Comparison of ENCODE assay signal across 29 cellular contexts in genomic region chr16:31325171-31325570, GRCh38. TPM values are rescaled to one million over a fixed set of nuclear protein-coding genes. Genes with fewer than 3 reads are reported as not detected.
"Had no signal": no experiment of that assay in that cellular context is flagged by ENCODE, and none has a peak within 500 bp of the region (broad histone marks: within the 10 kb centered on the region; RNA-seq: fewer than 3 reads in every experiment).

No MANE protein-coding gene starts in this region.

- H3K36me3 Mint-ChIP-seq: stimulated activated effector memory CD8-positive, alpha-beta T cell treated with anti-CD3 and anti-CD28 coated beads, Interleukin-12 subunit alpha, Interleukin-12 subunit beta, amount 100 ng/mL, for 72 hours had no signal

- H3K27me3 Mint-ChIP-seq: natural killer cell treated with Interleukin-12 subunit alpha and Interleukin-12 subunit beta and Interleukin-15 and Interleukin-18, amount 100 ng/mL, for 72 hours; stimulated activated naive CD8-positive, alpha-beta T cell treated with anti-CD3 and anti-CD28 coated beads, Interleukin-15, Interleukin-2, amounts not matched to agents 100 ng/mL and 50 ng/mL, for 24 hours had no signal

- H3K27me3 ChIP-seq: ovary, right lobe of liver, thyroid gland, vagina had no signal

- H3K9me3 ChIP-seq: right lobe of liver, thyroid gland had no signal

- H3K4me3 ChIP-seq: ovary, psoas muscle, right lobe of liver, sigmoid colon, stomach, thoracic aorta, thyroid gland, tibial nerve, upper lobe of left lung, vagina had no signal

- H3K4me1 Mint-ChIP-seq: nephron progenitor cell, neural crest cell had no signal

- DNase-seq: naive thymus-derived CD8-positive, alpha-beta T cell; nephron progenitor cell; nucleus accumbens; ovary; psoas muscle; right cardiac atrium; right lobe of liver; sigmoid colon; small intestine; stimulated activated CD4-positive, alpha-beta T cell treated with anti-CD3 and anti-CD28 coated beads, Interleukin-15, amount 100 ng/mL, for 24 hours; stimulated activated CD4-positive, alpha-beta T cell treated with anti-CD3 and anti-CD28 coated beads, Interleukin-2, amount 100 ng/mL, for 24 hours; stimulated activated CD4-positive, alpha-beta T cell treated with anti-CD3 and anti-CD28 coated beads, Interleukin-2, amount 100 ng/mL, for 48 hours; stimulated activated CD4-positive, alpha-beta T cell treated with anti-CD3 and anti-CD28 coated beads, Interleukin-4, amount 100 ng/mL, for 24 hours; stimulated activated naive B cell treated with anti-CD40 and anti-IgM and Interleukin-4, amounts not matched to agents 10 μg/mL and 1 μg/mL and 100 μg/mL, for 72 hours; stimulated activated naive CD4-positive, alpha-beta T cell treated with Interleukin-2 at 50 U/mL for 16 hours; stomach; thyroid gland; trophoblast cell had no signal

- H3K9ac ChIP-seq: parathyroid adenoma had no signal

- H3K4me3 Mint-ChIP-seq: naive thymus-derived CD8-positive, alpha-beta T cell; natural killer cell treated with Interleukin-12 subunit alpha and Interleukin-12 subunit beta and Interleukin-15 and Interleukin-18, amount 100 ng/mL, for 72 hours; nephron progenitor cell; neural crest cell; stimulated activated effector memory CD8-positive, alpha-beta T cell treated with anti-CD3 and anti-CD28 coated beads, Interleukin-12 subunit alpha, Interleukin-12 subunit beta, amount 100 ng/mL, for 72 hours; stimulated activated naive B cell treated with anti-CD40 and anti-IgM and Interleukin-4, amounts not matched to agents 10 μg/mL and 1 μg/mL and 100 μg/mL, for 72 hours; stimulated activated naive CD8-positive, alpha-beta T cell treated with anti-CD3 and anti-CD28 coated beads, Interleukin-15, Interleukin-2, amounts not matched to agents 100 ng/mL and 50 ng/mL, for 24 hours had no signal

- H3K79me2 ChIP-seq: parathyroid adenoma had no signal

- H2AFZ ChIP-seq: parathyroid adenoma had no signal

- H3K36me3 ChIP-seq: ovary, right lobe of liver, sigmoid colon, stomach, thoracic aorta, thyroid gland, tibial nerve, vagina had no signal

- H3K27ac ChIP-seq: ovary, parathyroid adenoma, psoas muscle, right lobe of liver, sigmoid colon, stomach, thoracic aorta, thyroid gland, tibial nerve, upper lobe of left lung, vagina had no signal

- FAIRE-seq: small intestine, urothelium cell line had no signal

- H3K27ac Mint-ChIP-seq: nephron progenitor cell; progenitor cell of endocrine pancreas; stimulated activated effector memory CD8-positive, alpha-beta T cell treated with anti-CD3 and anti-CD28 coated beads, Interleukin-12 subunit alpha, Interleukin-12 subunit beta, amount 100 ng/mL, for 72 hours; stimulated activated naive B cell treated with anti-CD40 and anti-IgM and Interleukin-4, amounts not matched to agents 10 μg/mL and 1 μg/mL and 100 μg/mL, for 72 hours; stimulated activated naive CD8-positive, alpha-beta T cell treated with anti-CD3 and anti-CD28 coated beads, Interleukin-15, Interleukin-2, amounts not matched to agents 100 ng/mL and 50 ng/mL, for 24 hours had no signal

- H3K4me1 ChIP-seq: parathyroid adenoma, psoas muscle, right lobe of liver, sigmoid colon, stomach, thyroid gland, tibial nerve, upper lobe of left lung, vagina had no signal

- ATAC-seq: naive thymus-derived CD8-positive, alpha-beta T cell; natural killer cell treated with Interleukin-12 subunit alpha and Interleukin-12 subunit beta and Interleukin-15 and Interleukin-18, amount 100 ng/mL, for 72 hours; psoas muscle; right cardiac atrium; stimulated activated effector memory CD8-positive, alpha-beta T cell treated with anti-CD3 and anti-CD28 coated beads, Interleukin-12 subunit alpha, Interleukin-12 subunit beta, amount 100 ng/mL, for 72 hours; stimulated activated naive B cell treated with anti-CD40 and anti-IgM and Interleukin-4, amounts not matched to agents 10 μg/mL and 1 μg/mL and 100 μg/mL, for 72 hours had no signal

RNA-seq across cellular contexts. Expression of gene ITGAX, which starts 29.8 kb away (rescaled TPM):
- total RNA-seq: neural crest cell, progenitor cell of endocrine pancreas had no signal
